25 cellular contexts compared by ENCODE assay signal in genomic region chr4:156705291-156705690, GRCh38.
DNase-seq lines count a peak whose midpoint lies in the region; ATAC-seq lines count a peak whose summit lies in the region.
"Had no signal": no experiment of that assay in that cellular context is flagged by ENCODE, and none has a peak within 500 bp of the region (broad histone marks: within the 10 kb centered on the region; RNA-seq: fewer than 3 reads in every experiment).

No MANE protein-coding gene starts in this region.

- DNase-seq in AG20443 (ENCODE audit: low spot score): peak; percentile 29
- peak; percentile 16 for DNase-seq in HS-5 (ENCODE audit: low read depth)
- DNase-seq in adipocyte (ENCODE audit: low read depth): peak; percentile 28
- DNase-seq in kidney tubule cell (ENCODE audit: low spot score): peak; percentile 17
- no peak for DNase-seq in stimulated activated naive CD8-positive, alpha-beta T cell treated with anti-CD3 and anti-CD28 coated beads, Interleukin-15, Interleukin-2, amounts not matched to agents 100 U/mL and 50 U/mL, for 24 hours
- no peak for DNase-seq in inferior parietal cortex (ENCODE audit: extremely low spot score)
- DNase-seq: ACHN; activated CD8-positive, alpha-beta memory T cell treated with anti-CD3 and anti-CD28 coated beads, Interleukin-2, amount 50 U/mL, for 4 hours; CD4-positive, alpha-beta T cell; H7; mesenchymal stem cell; naive B cell; NCI-H1436; NCI-H526; OCI-M1; ovary; right cardiac atrium; SHP77 treated with DMSO at 0.1 percent for 48 hours; T-helper 17 cell; testis; WERI-Rb-1 had no signal

- ATAC-seq in GM18909 (IDR thresholded peaks at IDR 0.05; ENCODE audit: poor library complexity, unreplicated experiment) (no peak), GM19328 (IDR thresholded peaks at IDR 0.05; ENCODE audit: unreplicated experiment) (no peak)
- ATAC-seq in stimulated activated naive CD8-positive, alpha-beta T cell treated with anti-CD3 and anti-CD28 coated beads, Interleukin-15, Interleukin-2, amounts not matched to agents 100 U/mL and 50 U/mL, for 24 hours: no peak
- ATAC-seq: gastroesophageal sphincter, right cardiac atrium, T-helper 17 cell had no signal

- no peak overlapping the region for H3K4me3 ChIP-seq in adipocyte (ENCODE audit: low read length)
- H3K4me3 ChIP-seq: cardiac muscle cell, gastroesophageal sphincter, ovary, testis had no signal

- H3K36me3 ChIP-seq in adipocyte (ENCODE audit: control insufficient read depth, insufficient read depth, low read length, severe bottlenecking): no peaks in the 10 kb centered on the region
- H3K36me3 ChIP-seq: cardiac muscle cell, gastroesophageal sphincter, ovary, WERI-Rb-1 had no signal

- no peaks in the 10 kb centered on the region for H3K27me3 ChIP-seq in adipocyte (replicated peaks; ENCODE audit: control insufficient read depth, insufficient read depth, low read length)
- H3K27me3 ChIP-seq: cardiac muscle cell, gastroesophageal sphincter, ovary, testis had no signal

- H3K4me1 ChIP-seq in adipocyte (ENCODE audit: control insufficient read depth, insufficient read depth, low read length): peaks cover under 1% of the 10 kb centered on the region
- H3K4me1 ChIP-seq: gastroesophageal sphincter, testis had no signal

- no peaks in the 10 kb centered on the region for H3K9me3 ChIP-seq in adipocyte (ENCODE audit: control insufficient read depth, low read length)
- H3K9me3 ChIP-seq: gastroesophageal sphincter, ovary, testis had no signal

- H3K9ac ChIP-seq in adipocyte (ENCODE audit: low read length): no peak overlapping the region

Comparison
In these comparisons a context has a peak if more than half of its experiments do, and no peak if none do; other contexts are left out.
1. DNase-seq: peak in AG20443 (single experiment), HS-5 (single experiment), adipocyte (single experiment) and kidney tubule cell (single experiment); none in stimulated activated naive CD8-positive, alpha-beta T cell treated with anti-CD3 and anti-CD28 coated beads, Interleukin-15, Interleukin-2, amounts not matched to agents 100 U/mL and 50 U/mL, for 24 hours (single experiment) and inferior parietal cortex (single experiment).